In genomic region chr2:10035633-10036032, GRCh38 we compare ENCODE assay signal across 1 cellular context.
TF ChIP-seq lines count a peak whose summit lies in the region.

No MANE protein-coding gene starts in this region.

TF ChIP-seq in K562, 482 proteins besides CTCF, POLR2A, EP300 and RAD21 (continued from another document):
- TF ChIP-seq DEAF1 (CRISPR knock-in tag; IDR thresholded peaks at IDR 0.05), result no peak
- no peak for TF ChIP-seq FUS (optimal IDR thresholded peaks at IDR 0.05; ENCODE audit: low read depth, low read length)
- TF ChIP-seq, protein P1, sequence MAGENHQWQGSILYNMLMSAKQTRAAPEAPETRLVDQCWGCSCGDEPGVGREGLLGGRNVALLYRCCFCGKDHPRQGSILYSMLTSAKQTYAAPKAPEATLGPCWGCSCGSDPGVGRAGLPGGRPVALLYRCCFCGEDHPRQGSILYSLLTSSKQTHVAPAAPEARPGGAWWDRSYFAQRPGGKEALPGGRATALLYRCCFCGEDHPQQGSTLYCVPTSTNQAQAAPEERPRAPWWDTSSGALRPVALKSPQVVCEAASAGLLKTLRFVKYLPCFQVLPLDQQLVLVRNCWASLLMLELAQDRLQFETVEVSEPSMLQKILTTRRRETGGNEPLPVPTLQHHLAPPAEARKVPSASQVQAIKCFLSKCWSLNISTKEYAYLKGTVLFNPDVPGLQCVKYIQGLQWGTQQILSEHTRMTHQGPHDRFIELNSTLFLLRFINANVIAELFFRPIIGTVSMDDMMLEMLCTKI (IDR thresholded peaks at IDR 0.05; ENCODE audit: partially characterized antibody), result no peak
- TF ChIP-seq ZNF444 (CRISPR knock-in tag; IDR thresholded peaks at IDR 0.05), result no peak
- no peak for TF ChIP-seq WHSC1 (IDR thresholded peaks at IDR 0.05; ENCODE audit: low read length)
- no peak for TF ChIP-seq ZNF263 (CRISPR knock-in tag; IDR thresholded peaks at IDR 0.05; ENCODE audit: borderline replicate concordance)
- TF ChIP-seq, protein P2, sequence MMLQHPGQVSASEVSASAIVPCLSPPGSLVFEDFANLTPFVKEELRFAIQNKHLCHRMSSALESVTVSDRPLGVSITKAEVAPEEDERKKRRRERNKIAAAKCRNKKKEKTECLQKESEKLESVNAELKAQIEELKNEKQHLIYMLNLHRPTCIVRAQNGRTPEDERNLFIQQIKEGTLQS (IDR thresholded peaks at IDR 0.05), result no peak
- TF ChIP-seq, protein P2 (CRISPR knock-in tag; conservative IDR thresholded peaks at IDR 0.05), result no peak
- no peak for TF ChIP-seq CBFB (CRISPR knock-in tag; IDR thresholded peaks at IDR 0.05)
- TF ChIP-seq SRSF7 (optimal IDR thresholded peaks at IDR 0.05; ENCODE audit: low read depth, low read length), result no peak
- TF ChIP-seq, protein P3, sequence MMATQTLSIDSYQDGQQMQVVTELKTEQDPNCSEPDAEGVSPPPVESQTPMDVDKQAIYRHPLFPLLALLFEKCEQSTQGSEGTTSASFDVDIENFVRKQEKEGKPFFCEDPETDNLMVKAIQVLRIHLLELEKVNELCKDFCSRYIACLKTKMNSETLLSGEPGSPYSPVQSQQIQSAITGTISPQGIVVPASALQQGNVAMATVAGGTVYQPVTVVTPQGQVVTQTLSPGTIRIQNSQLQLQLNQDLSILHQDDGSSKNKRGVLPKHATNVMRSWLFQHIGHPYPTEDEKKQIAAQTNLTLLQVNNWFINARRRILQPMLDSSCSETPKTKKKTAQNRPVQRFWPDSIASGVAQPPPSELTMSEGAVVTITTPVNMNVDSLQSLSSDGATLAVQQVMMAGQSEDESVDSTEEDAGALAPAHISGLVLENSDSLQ (IDR thresholded peaks at IDR 0.05), result no peak
- no peak for TF ChIP-seq TFE3 (CRISPR knock-in tag; IDR thresholded peaks at IDR 0.05)
- no peak for TF ChIP-seq E2F3 (CRISPR knock-in tag; IDR thresholded peaks at IDR 0.05)
- no peak for TF ChIP-seq ATF7 (IDR thresholded peaks at IDR 0.05)
- TF ChIP-seq CBX1 (IDR thresholded peaks at IDR 0.05; ENCODE audit: low read depth), result no peak
- TF ChIP-seq POLR3G (IDR thresholded peaks at IDR 0.05; ENCODE audit: extremely low read depth, insufficient read length, insufficient replicate concordance), result no peak
- no peak for TF ChIP-seq ZNF79 (CRISPR knock-in tag; IDR thresholded peaks at IDR 0.05; ENCODE audit: low read depth)
- TF ChIP-seq EP400 (IDR thresholded peaks at IDR 0.05), result no peak
- no peak for TF ChIP-seq ZNF174 (CRISPR knock-in tag; IDR thresholded peaks at IDR 0.05)
TF ChIP-seq in K562: peak in this region for 0.
